Comparison of ENCODE assay signal across 15 cellular contexts in the genomic region with DNA sequence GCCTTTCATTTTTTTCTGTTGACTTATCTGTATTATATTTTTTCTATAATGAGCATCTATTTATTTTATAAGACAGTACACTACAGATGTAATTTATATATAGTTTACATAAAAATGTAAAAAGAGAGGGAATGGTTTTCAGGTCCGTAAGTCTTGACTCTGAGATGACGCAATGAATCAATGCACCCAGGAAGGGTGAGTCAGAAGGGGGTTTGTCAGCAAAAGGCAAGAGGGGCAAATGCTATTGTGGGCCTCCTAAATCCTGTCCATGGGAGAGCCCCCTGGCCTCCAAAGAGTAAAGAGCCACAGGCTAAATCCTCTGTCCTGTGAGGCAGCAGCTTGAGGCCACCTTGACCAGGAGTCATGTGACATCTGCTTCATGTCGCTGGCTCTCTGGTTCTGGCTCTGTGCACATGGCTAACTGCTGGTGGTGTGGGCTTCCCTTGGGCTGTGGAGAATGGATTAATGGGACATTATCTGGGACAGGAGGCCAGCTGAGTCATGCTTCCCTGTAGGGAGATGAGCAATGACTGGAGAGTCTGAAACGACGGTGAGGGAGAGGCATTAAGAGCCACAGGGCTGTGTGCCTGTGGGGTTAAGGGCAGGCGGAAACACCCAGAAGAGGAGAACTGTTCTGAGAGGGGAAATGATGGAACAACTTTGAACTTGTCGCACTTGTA. TPM values are rescaled to one million over a fixed set of nuclear protein-coding genes. Genes with fewer than 3 reads are reported as not detected.
DNase-seq lines count a peak whose midpoint lies in the region; ATAC-seq and TF ChIP-seq lines count a peak whose summit lies in the region.
"Had no signal": no experiment of that assay in that cellular context is flagged by ENCODE, and none has a peak within 500 bp of the region (broad histone marks: within the 10 kb centered on the region; RNA-seq: fewer than 3 reads in every experiment).

No MANE protein-coding gene starts in this region.

- H3K27me3 Mint-ChIP-seq in WTC11 (ENCODE audit: low read depth), result peaks cover 6% of the 10 kb centered on the region

- H3K9me3 Mint-ChIP-seq in WTC11, result peaks cover 23% of the 10 kb centered on the region

- H3K36me3 Mint-ChIP-seq in WTC11, result no peaks in the 10 kb centered on the region

- POLR2A ChIA-PET in WTC11 (lab: Charles Lee), result no interaction called here

- ATAC-seq in WTC11, result no peak
- no peak for ATAC-seq in GM19395 (IDR thresholded peaks at IDR 0.05; ENCODE audit: unreplicated experiment)
- ATAC-seq in GM19328 (IDR thresholded peaks at IDR 0.05; ENCODE audit: unreplicated experiment), result no peak
- ATAC-seq: GM23338 had no signal

- DNase-seq in AG08395 (ENCODE audit: low spot score), result peak; percentile 70
- DNase-seq in HS-5 (ENCODE audit: low read depth), result peak; percentile 9
- DNase-seq in WTC11 (ENCODE audit: low spot score), result no peak
- DNase-seq in kidney tubule cell (ENCODE audit: low spot score), result peak; percentile 89
- no peak for DNase-seq in hypothalamus (lab: John Stamatoyannopoulos, UW)
- no peak for DNase-seq in stimulated activated CD4-positive, alpha-beta T cell treated with anti-CD3 and anti-CD28 coated beads, Interleukin-12 subunit alpha, Interleukin-12 subunit beta, amount 100 ng/mL, for 4 hours
- DNase-seq: BE2C, cortex of kidney, DMS79 had no signal

- CTCF ChIA-PET in WTC11 (lab: Charles Lee), result no interaction called here

- no peak overlapping the region for H3K4me3 Mint-ChIP-seq in WTC11
- H3K4me3 Mint-ChIP-seq: GM23338 had no signal

- no peaks in the 10 kb centered on the region for H3K4me1 Mint-ChIP-seq in WTC11
- H3K4me1 Mint-ChIP-seq: GM23338 had no signal

- H3K27ac Mint-ChIP-seq in WTC11, result no peak overlapping the region
- H3K27ac Mint-ChIP-seq: GM23338 had no signal

- TF ChIP-seq CTCF in WTC11 (IDR thresholded peaks at IDR 0.05), result no peak

TF ChIP-seq in WTC11, 78 proteins besides CTCF, POLR2A, EP300 and RAD21:
- TF ChIP-seq, protein P1, sequence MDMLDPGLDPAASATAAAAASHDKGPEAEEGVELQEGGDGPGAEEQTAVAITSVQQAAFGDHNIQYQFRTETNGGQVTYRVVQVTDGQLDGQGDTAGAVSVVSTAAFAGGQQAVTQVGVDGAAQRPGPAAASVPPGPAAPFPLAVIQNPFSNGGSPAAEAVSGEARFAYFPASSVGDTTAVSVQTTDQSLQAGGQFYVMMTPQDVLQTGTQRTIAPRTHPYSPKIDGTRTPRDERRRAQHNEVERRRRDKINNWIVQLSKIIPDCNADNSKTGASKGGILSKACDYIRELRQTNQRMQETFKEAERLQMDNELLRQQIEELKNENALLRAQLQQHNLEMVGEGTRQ (CRISPR knock-in tag; IDR thresholded peaks at IDR 0.05), result peak; percentile 26; the same call in 1 of the 2 replicates
- TF ChIP-seq, protein P2, sequence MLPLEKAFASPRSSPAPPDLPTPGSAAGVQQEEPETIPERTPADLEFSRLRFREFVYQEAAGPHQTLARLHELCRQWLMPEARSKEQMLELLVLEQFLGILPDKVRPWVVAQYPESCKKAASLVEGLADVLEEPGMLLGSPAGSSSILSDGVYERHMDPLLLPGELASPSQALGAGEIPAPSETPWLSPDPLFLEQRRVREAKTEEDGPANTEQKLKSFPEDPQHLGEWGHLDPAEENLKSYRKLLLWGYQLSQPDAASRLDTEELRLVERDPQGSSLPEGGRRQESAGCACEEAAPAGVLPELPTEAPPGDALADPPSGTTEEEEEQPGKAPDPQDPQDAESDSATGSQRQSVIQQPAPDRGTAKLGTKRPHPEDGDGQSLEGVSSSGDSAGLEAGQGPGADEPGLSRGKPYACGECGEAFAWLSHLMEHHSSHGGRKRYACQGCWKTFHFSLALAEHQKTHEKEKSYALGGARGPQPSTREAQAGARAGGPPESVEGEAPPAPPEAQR (CRISPR knock-in tag; IDR thresholded peaks at IDR 0.05), result no peak

RNA-seq across cellular contexts. Expression of a gene that starts 22.8 kb away (rescaled TPM):
- total RNA-seq in WTC11 (2021), result not detected in 3 replicates
- total RNA-seq: fibroblast of lung, GM23338, mononuclear cell, tibial nerve had no signal

Comparison
In these comparisons a context has a peak if more than half of its experiments do, and no peak if none do; other contexts are left out.
1. DNase-seq: peak in AG08395 (single experiment), HS-5 (single experiment) and kidney tubule cell (single experiment); none in WTC11 (single experiment), hypothalamus (0 of 51) and stimulated activated CD4-positive, alpha-beta T cell treated with anti-CD3 and anti-CD28 coated beads, Interleukin-12 subunit alpha, Interleukin-12 subunit beta, amount 100 ng/mL, for 4 hours (single experiment).